Comparison of ENCODE assay signal across 17 cellular contexts in genomic region chr2:129735576-129735975, GRCh38.
DNase-seq lines count a peak whose midpoint lies in the region; TF ChIP-seq lines count a peak whose summit lies in the region.
"Had no signal": no experiment of that assay in that cellular context is flagged by ENCODE, and none has a peak within 500 bp of the region (broad histone marks: within the 10 kb centered on the region; RNA-seq: fewer than 3 reads in every experiment).

No MANE protein-coding gene starts in this region.

- no peaks in the 10 kb centered on the region for H3K9me3 ChIP-seq in left ventricle myocardium inferior (replicated peaks)
- H3K9me3 ChIP-seq: BLaER1 had no signal

- no peak overlapping the region for H3K27ac Mint-ChIP-seq in osteocyte (ENCODE audit: unreplicated experiment)
- no peak overlapping the region for H3K27ac Mint-ChIP-seq in HFFc6
- H3K27ac Mint-ChIP-seq: CD8-positive, alpha-beta T cell; IgD-negative memory B cell had no signal

- no peak overlapping the region for H3K4me3 Mint-ChIP-seq in osteocyte (ENCODE audit: unreplicated experiment)
- H3K4me3 Mint-ChIP-seq in HFFc6 = no peak overlapping the region
- H3K4me3 Mint-ChIP-seq: CD8-positive, alpha-beta T cell; IgD-negative memory B cell had no signal

- H3K27ac ChIP-seq in left ventricle myocardium inferior (replicated peaks) = no peak overlapping the region
- H3K27ac ChIP-seq: BLaER1, HL-60 had no signal

- H3K36me3 ChIP-seq in left ventricle myocardium inferior = no peaks in the 10 kb centered on the region
- H3K36me3 ChIP-seq: BLaER1 had no signal

- H3K4me1 Mint-ChIP-seq in osteocyte (ENCODE audit: unreplicated experiment) = no peaks in the 10 kb centered on the region
- H3K4me1 Mint-ChIP-seq in HFFc6 (ENCODE audit: low read depth) = no peaks in the 10 kb centered on the region
- H3K4me1 Mint-ChIP-seq: IgD-negative memory B cell had no signal

- no peaks in the 10 kb centered on the region for H3K4me1 ChIP-seq in left ventricle myocardium inferior

- no peak overlapping the region for H3K4me3 ChIP-seq in left ventricle myocardium inferior
- H3K4me3 ChIP-seq: BLaER1, GM12878 had no signal

- POLR2A ChIA-PET in GM10248 (lab: Yijun Ruan, JAX) = no interaction called here

- DNase-seq in cardiac septum (ENCODE audit: low spot score) (peak; percentile 20), left ventricle myocardium inferior (no peak), ecto neural progenitor cell (ENCODE audit: low spot score) (peak; percentile 28), osteocyte (ENCODE audit: extremely low spot score, unreplicated experiment) (peak; percentile 25), posterior cingulate gyrus (no peak), GM10248 (ENCODE audit: extremely low spot score) (no peak), HFFc6 (no peak)
- DNase-seq: 8988T; Calu3; CD8-positive, alpha-beta T cell; DMS79 treated with DMSO at 0.1 percent for 48 hours; GF-D8; HCEC 1CT had no signal

- no peaks in the 10 kb centered on the region for H3K27me3 Mint-ChIP-seq in osteocyte (ENCODE audit: unreplicated experiment)
- no peaks in the 10 kb centered on the region; the same call in 1 of the 2 replicates for H3K27me3 Mint-ChIP-seq in HFFc6 (ENCODE audit: insufficient read depth)

- CTCF ChIA-PET in GM10248 (lab: Yijun Ruan, JAX) = no interaction called here

- H3K9me3 Mint-ChIP-seq in osteocyte (ENCODE audit: unreplicated experiment) = peaks cover 25% of the 10 kb centered on the region
- H3K9me3 Mint-ChIP-seq in HFFc6 = peaks cover 26% of the 10 kb centered on the region
- H3K9me3 Mint-ChIP-seq: CD8-positive, alpha-beta T cell had no signal

- TF ChIP-seq CTCF in left ventricle myocardium inferior (IDR thresholded peaks at IDR 0.05; ENCODE audit: borderline replicate concordance) = no peak
- TF ChIP-seq CTCF in osteocyte (IDR thresholded peaks at IDR 0.05) = no peak
- TF ChIP-seq CTCF in GM10248 (IDR thresholded peaks at IDR 0.05; ENCODE audit: control extremely low read depth, extremely low read depth, low read depth, missing control alignments) = no peak
- TF ChIP-seq CTCF in HFFc6 (IDR thresholded peaks at IDR 0.05) = no peak

- no peaks in the 10 kb centered on the region for H3K36me3 Mint-ChIP-seq in osteocyte (ENCODE audit: unreplicated experiment)
- H3K36me3 Mint-ChIP-seq in HFFc6 (ENCODE audit: low read depth) = no peaks in the 10 kb centered on the region; the same call in 1 of the 2 replicates
- H3K36me3 Mint-ChIP-seq: CD8-positive, alpha-beta T cell; IgD-negative memory B cell had no signal

- intact Hi-C loops in cardiac septum (cut with DNase I) (no loop called here), left ventricle myocardium inferior (cut with micrococcal nuclease) (no loop called here), posterior cingulate gyrus (cut with DNase I) (no loop called here)

- peaks cover 25% of the 10 kb centered on the region for H3K27me3 ChIP-seq in left ventricle myocardium inferior (ENCODE audit: low read depth)
- H3K27me3 ChIP-seq: BLaER1 had no signal

Comparison
In these comparisons a context has a peak if more than half of its experiments do, and no peak if none do; other contexts are left out.
1. DNase-seq: peak in cardiac septum (single experiment), ecto neural progenitor cell (single experiment) and osteocyte (single experiment); none in left ventricle myocardium inferior (single experiment), posterior cingulate gyrus (0 of 10), GM10248 (single experiment) and HFFc6 (single experiment).